In genomic region chr4:38132140-38132673, GRCh38 we compare ENCODE assay signal across 9 cellular contexts.
DNase-seq lines count a peak whose midpoint lies in the region; ATAC-seq and TF ChIP-seq lines count a peak whose summit lies in the region.
"Had no signal": no experiment of that assay in that cellular context is flagged by ENCODE, and none has a peak within 500 bp of the region (broad histone marks: within the 10 kb centered on the region; RNA-seq: fewer than 3 reads in every experiment).

No MANE protein-coding gene starts in this region.

- intact Hi-C loops in heart left ventricle (cut with DNase I), result loop anchor here in 1 of 10 donors (5.0 kb wide), 1 partner anchor 45 kb away; no protein-coding TSS in a partner anchor
- intact Hi-C loops in gastrocnemius medialis (cut with DNase I; ENCODE audit: low total_unique reads), result loop anchor here (10.0 kb wide), 1 partner anchor 67 kb away; no protein-coding TSS in a partner anchor

- no peaks in the 10 kb centered on the region for H4K20me1 ChIP-seq in DND-41 (ENCODE audit: insufficient read depth, low read length)
- no peaks in the 10 kb centered on the region for H4K20me1 ChIP-seq in GM23248 (ENCODE audit: insufficient read depth)

- TF ChIP-seq POLR2A in heart left ventricle (IDR thresholded peaks at IDR 0.05), result no peak
- peak; percentile 11 to 55 for TF ChIP-seq POLR2A in gastrocnemius medialis (IDR thresholded peaks at IDR 0.05)

- no peak overlapping the region for H2AFZ ChIP-seq in DND-41 (ENCODE audit: low read depth, low read length)
- H2AFZ ChIP-seq in GM23248, result no peak overlapping the region

- H3K4me3 ChIP-seq in DND-41 (ENCODE audit: low read depth in 1 of 2, low read length in 2 of 2) (no peak overlapping the region), GM23248 (peak overlapping the region; percentile 19), heart left ventricle (peak overlapping the region in 1 of 12 donors; percentile 8), gastrocnemius medialis (no peak overlapping the region)
- H3K4me3 ChIP-seq: K562 had no signal

- H3K79me2 ChIP-seq in DND-41 (ENCODE audit: insufficient read depth, low read length) (no peaks in the 10 kb centered on the region), GM23248 (ENCODE audit: insufficient read depth) (no peaks in the 10 kb centered on the region)

- in situ Hi-C loops in GM23248 (cut with MboI), result no loop called here
- in situ Hi-C loops in gastrocnemius medialis (cut with MboI; ENCODE audit: low sequenced_read_pairs in 4 of 4), result no loop called here

- no peak overlapping the region for H3K9ac ChIP-seq in DND-41 (ENCODE audit: low read depth, low read length)
- H3K9ac ChIP-seq in GM23248, result peak overlapping the region; percentile 84

- H3K36me3 ChIP-seq in DND-41 (ENCODE audit: insufficient read depth, low read length), result peaks cover 59% of the 10 kb centered on the region
- H3K36me3 ChIP-seq in GM23248 (ENCODE audit: low read depth), result no peaks in the 10 kb centered on the region
- peaks cover 0 to 63% (median 42%) of the 10 kb centered on the region in 9 donors for H3K36me3 ChIP-seq in heart left ventricle
- H3K36me3 ChIP-seq in gastrocnemius medialis, result peaks cover 0 to 40% of the 10 kb centered on the region in 2 donors

- ATAC-seq in DND-41 (ENCODE audit: insufficient read depth, low read depth) (peak; percentile 74), heart left ventricle (peak; percentile 54 to 88 (median 82)), gastrocnemius medialis (peak; percentile 76 to 91)

- H3K4me2 ChIP-seq in DND-41 (ENCODE audit: insufficient read depth, low read length), result no peak overlapping the region
- H3K4me2 ChIP-seq in GM23248 (ENCODE audit: unreplicated experiment), result peak overlapping the region; percentile 64

- H3F3A ChIP-seq in GM23248 (ENCODE audit: insufficient read depth), result peaks cover 21% of the 10 kb centered on the region

- no peak for TF ChIP-seq CTCF in DND-41 (IDR thresholded peaks at IDR 0.05; ENCODE audit: borderline replicate concordance, extremely low read depth, low read length, poor library complexity, severe bottlenecking)
- TF ChIP-seq CTCF in heart left ventricle (IDR thresholded peaks at IDR 0.05), result no peak
- TF ChIP-seq CTCF in gastrocnemius medialis (IDR thresholded peaks at IDR 0.05 in 4 of 5, conservative IDR thresholded peaks at IDR 0.05 in 1 of 5), result no peak

- no peaks in the 10 kb centered on the region for H3K4me1 ChIP-seq in DND-41 (ENCODE audit: insufficient read depth, low read length)
- H3K4me1 ChIP-seq in GM23248 (ENCODE audit: insufficient read depth), result peaks cover 46% of the 10 kb centered on the region
- H3K4me1 ChIP-seq in heart left ventricle, result peaks cover 0 to 51% (median 25%) of the 10 kb centered on the region in 12 donors
- peaks cover 0 to 5% of the 10 kb centered on the region in 2 donors for H3K4me1 ChIP-seq in gastrocnemius medialis

- H3K27ac ChIP-seq in DND-41 (ENCODE audit: low read length), result no peak overlapping the region
- peak overlapping the region; percentile 93 for H3K27ac ChIP-seq in GM23248
- H3K27ac ChIP-seq in heart left ventricle, result peak overlapping the region; percentile 18 to 79 (median 64)
- peak overlapping the region; percentile 2 to 68 (median 50) for H3K27ac ChIP-seq in gastrocnemius medialis

- H3K9me2 ChIP-seq in GM23248 (ENCODE audit: insufficient read depth), result no peaks in the 10 kb centered on the region

- H3K27me3 ChIP-seq in DND-41 (ENCODE audit: insufficient read depth, low read length, poor library complexity), result no peaks in the 10 kb centered on the region
- H3K27me3 ChIP-seq in GM23248 (replicated peaks; ENCODE audit: insufficient read depth), result no peaks in the 10 kb centered on the region
- no peaks in the 10 kb centered on the region for H3K27me3 ChIP-seq in heart left ventricle
- no peaks in the 10 kb centered on the region for H3K27me3 ChIP-seq in gastrocnemius medialis

- peak; percentile 54 for DNase-seq in DND-41
- DNase-seq in GM23248, result peak; percentile 99
- peak; percentile 86 for DNase-seq in NCI-H460 (ENCODE audit: extremely low read depth, low read depth)
- DNase-seq in activated naive CD4-positive, alpha-beta T cell treated with Interleukin-2 at 50 U/mL for 16 hours, result peak; percentile 77
- DNase-seq in heart left ventricle, result peak in 4 of 5 donors; percentile 49 to 69 (median 53)
- peak; percentile 31 to 49 for DNase-seq in gastrocnemius medialis
- DNase-seq in DMS153 treated with DMSO at 0.1 percent for 48 hours (lab: John Stamatoyannopoulos, UW; ENCODE audit: unreplicated experiment), result no peak
- no peak for DNase-seq in UCSD-AML1 (lab: John Stamatoyannopoulos, UW; ENCODE audit: unreplicated experiment)

- H3K9me3 ChIP-seq in DND-41 (ENCODE audit: insufficient read depth, low read length, severe bottlenecking), result no peaks in the 10 kb centered on the region
- H3K9me3 ChIP-seq in GM23248 (ENCODE audit: low read depth), result no peaks in the 10 kb centered on the region
- no peaks in the 10 kb centered on the region for H3K9me3 ChIP-seq in heart left ventricle
- no peaks in the 10 kb centered on the region for H3K9me3 ChIP-seq in gastrocnemius medialis

- WGBS in GM23248 (ENCODE audit: low coverage in 1 of 2, low lambda C conversion rate in 2 of 2, missing lambda C conversion rate in 2 of 2), 2 experiments, result 1 to 2% methylated on average over 8 of the region's 8 CpGs
- WGBS in heart left ventricle, 4 donors, result 16 to 36% (median 31%) methylated on average over 8 of the region's 8 CpGs

Comparison
In these comparisons a context has a peak if more than half of its experiments do, and no peak if none do; other contexts are left out.
1. DNase-seq: peak in DND-41 (single experiment), GM23248 (single experiment), NCI-H460 (single experiment), activated naive CD4-positive, alpha-beta T cell treated with Interleukin-2 at 50 U/mL for 16 hours (single experiment), heart left ventricle (4 of 5) and gastrocnemius medialis (2 of 2); none in DMS153 treated with DMSO at 0.1 percent for 48 hours (single experiment) and UCSD-AML1 (single experiment).
2. POLR2A ChIP-seq: peak in gastrocnemius medialis (2 of 2); none in heart left ventricle (0 of 2).
3. Peak in every context shown above with its lines, with median percentiles within 50 percentile points of each other: ATAC-seq.